In genomic region chr5:52481216-52481615, GRCh38 we compare ENCODE assay signal across 24 cellular contexts.
"Had no signal": no experiment of that assay in that cellular context is flagged by ENCODE, and none has a peak within 500 bp of the region (broad histone marks: within the 10 kb centered on the region; RNA-seq: fewer than 3 reads in every experiment).

No MANE protein-coding gene starts in this region.

- H3K9me3 ChIP-seq: right lobe of liver, transverse colon had no signal

- H3K27me3 ChIP-seq: cardiac muscle cell, hepatocyte, right lobe of liver, stomach, transverse colon had no signal

- H3K4me3 Mint-ChIP-seq: activated CD4-positive, alpha-beta memory T cell treated with anti-CD3 and anti-CD28 coated beads, Interleukin-2, amount 10 ng/mL, durations not matched to agents 7 days and 5 days; activated naive CD4-positive, alpha-beta T cell treated with anti-CD3 and anti-CD28 coated beads for 36 hours; activated naive CD8-positive, alpha-beta T cell treated with anti-CD3 and anti-CD28 coated beads, Interleukin-2, amount 10 ng/mL, durations not matched to agents 7 days and 5 days; activated T-cell treated with anti-CD3 and anti-CD28 coated beads, Interleukin-2, amount 50 U/mL, for 72 hours; nephron; stimulated activated memory B cell treated with anti-CD40 and anti-IgM and Interleukin-4, amounts not matched to agents 10 μg/mL and 1 μg/mL and 100 μg/mL, for 72 hours; T-helper 1 cell treated with Interleukin-12 subunit alpha and Interleukin-12 subunit beta and Interleukin-4 antibody, amounts not matched to agents 30 μg/mL and 1 μg/mL, for 36 hours had no signal

- H3K27ac Mint-ChIP-seq: activated CD4-positive, alpha-beta memory T cell treated with anti-CD3 and anti-CD28 coated beads, Interleukin-2, amount 10 ng/mL, durations not matched to agents 7 days and 5 days; activated naive CD4-positive, alpha-beta T cell treated with anti-CD3 and anti-CD28 coated beads for 36 hours; activated naive CD8-positive, alpha-beta T cell treated with anti-CD3 and anti-CD28 coated beads, Interleukin-2, amount 10 ng/mL, durations not matched to agents 7 days and 5 days; activated T-cell treated with anti-CD3 and anti-CD28 coated beads, Interleukin-2, amount 50 U/mL, for 72 hours; nephron; stimulated activated memory B cell treated with anti-CD40 and anti-IgM and Interleukin-4, amounts not matched to agents 10 μg/mL and 1 μg/mL and 100 μg/mL, for 72 hours; T-helper 1 cell treated with Interleukin-12 subunit alpha and Interleukin-12 subunit beta and Interleukin-4 antibody, amounts not matched to agents 30 μg/mL and 1 μg/mL, for 36 hours had no signal

- H3K4me1 Mint-ChIP-seq: activated CD4-positive, alpha-beta memory T cell treated with anti-CD3 and anti-CD28 coated beads, Interleukin-2, amount 10 ng/mL, durations not matched to agents 7 days and 5 days; activated naive CD8-positive, alpha-beta T cell treated with anti-CD3 and anti-CD28 coated beads, Interleukin-2, amount 10 ng/mL, durations not matched to agents 7 days and 5 days; nephron; stimulated activated memory B cell treated with anti-CD40 and anti-IgM and Interleukin-4, amounts not matched to agents 10 μg/mL and 1 μg/mL and 100 μg/mL, for 72 hours had no signal

- H3K4me3 ChIP-seq: cardiac muscle cell, hepatocyte, right lobe of liver, stomach, transverse colon had no signal

- DNase-seq: activated CD4-positive, alpha-beta memory T cell treated with anti-CD3 and anti-CD28 coated beads, Interleukin-2, amount 10 ng/mL, durations not matched to agents 7 days and 5 days; activated CD4-positive, alpha-beta T cell treated with anti-CD3 and anti-CD28 coated beads for 48 hours; activated CD4-positive, CD25-positive, alpha-beta regulatory T cell; activated effector memory CD4-positive, alpha-beta T cell treated with Interleukin-2 at 50 U/mL for 16 hours; activated naive CD4-positive, alpha-beta T cell treated with anti-CD3 and anti-CD28 coated beads for 36 hours; activated naive CD8-positive, alpha-beta T cell treated with anti-CD3 and anti-CD28 coated beads, Interleukin-2, amount 10 ng/mL, durations not matched to agents 7 days and 5 days; activated T-cell treated with anti-CD3 and anti-CD28 coated beads, Interleukin-2, amount 50 U/mL, for 72 hours; amygdala; erythroblast; glutamatergic neuron; mesenchymal stem cell; nucleus accumbens; right lobe of liver; small intestine; stimulated activated CD4-positive, alpha-beta T cell treated with anti-CD3 and anti-CD28 coated beads, Interleukin-15, amount 100 ng/mL, for 24 hours; stomach; T1000; transverse colon had no signal

- H3K36me3 Mint-ChIP-seq: activated naive CD8-positive, alpha-beta T cell treated with anti-CD3 and anti-CD28 coated beads, Interleukin-2, amount 10 ng/mL, durations not matched to agents 7 days and 5 days; stimulated activated memory B cell treated with anti-CD40 and anti-IgM and Interleukin-4, amounts not matched to agents 10 μg/mL and 1 μg/mL and 100 μg/mL, for 72 hours had no signal

- H3K9me3 Mint-ChIP-seq: activated naive CD4-positive, alpha-beta T cell treated with anti-CD3 and anti-CD28 coated beads for 36 hours; T-helper 1 cell treated with Interleukin-12 subunit alpha and Interleukin-12 subunit beta and Interleukin-4 antibody, amounts not matched to agents 30 μg/mL and 1 μg/mL, for 36 hours had no signal

- H3K9ac ChIP-seq: parathyroid adenoma had no signal

- H3K36me3 ChIP-seq: cardiac muscle cell, right lobe of liver, stomach, transverse colon had no signal

- H3K4me1 ChIP-seq: parathyroid adenoma, right lobe of liver, stomach, transverse colon had no signal

- H3K27ac ChIP-seq: cardiac muscle cell, hepatocyte, parathyroid adenoma, right lobe of liver, stomach, transverse colon had no signal

- H3K27me3 Mint-ChIP-seq: stimulated activated memory B cell treated with anti-CD40 and anti-IgM and Interleukin-4, amounts not matched to agents 10 μg/mL and 1 μg/mL and 100 μg/mL, for 72 hours had no signal

- ATAC-seq: activated T-cell treated with anti-CD3 and anti-CD28 coated beads, Interleukin-2, amount 50 U/mL, for 72 hours; right lobe of liver; stimulated activated memory B cell treated with anti-CD40 and anti-IgM and Interleukin-4, amounts not matched to agents 10 μg/mL and 1 μg/mL and 100 μg/mL, for 72 hours had no signal

- H3K79me2 ChIP-seq: hepatocyte, parathyroid adenoma had no signal

- H3K4me2 ChIP-seq: hepatocyte had no signal

- H2AFZ ChIP-seq: hepatocyte, parathyroid adenoma had no signal
